In genomic region chr6:10603265-10603664, GRCh38 we compare ENCODE assay signal across 27 cellular contexts.
"Had no signal": no experiment of that assay in that cellular context is flagged by ENCODE, and none has a peak within 500 bp of the region (broad histone marks: within the 10 kb centered on the region; RNA-seq: fewer than 3 reads in every experiment).

No MANE protein-coding gene starts in this region.

- H3K36me3 ChIP-seq: ascending aorta, SJCRH30 had no signal

- H3K36me3 Mint-ChIP-seq: activated CD8-positive, alpha-beta memory T cell treated with anti-CD3 and anti-CD28 coated beads, Interleukin-2, amount 10 ng/mL, durations not matched to agents 7 days and 5 days had no signal

- H3K4me3 Mint-ChIP-seq: activated CD8-positive, alpha-beta memory T cell treated with anti-CD3 and anti-CD28 coated beads, Interleukin-2, amount 10 ng/mL, durations not matched to agents 7 days and 5 days; activated naive CD8-positive, alpha-beta T cell treated with anti-CD3 and anti-CD28 coated beads, Interleukin-2, amount 50 U/mL, for 24 hours; activated T-cell treated with anti-CD3 and anti-CD28 coated beads, Interleukin-2, amount 50 U/mL, for 24 hours; T-helper 1 cell treated with Interleukin-12 subunit alpha and Interleukin-12 subunit beta and Interleukin-4 antibody, amounts not matched to agents 30 μg/mL and 1 μg/mL, for 36 hours had no signal

- H3K4me1 Mint-ChIP-seq: activated CD8-positive, alpha-beta memory T cell treated with anti-CD3 and anti-CD28 coated beads, Interleukin-2, amount 10 ng/mL, durations not matched to agents 7 days and 5 days; activated naive CD8-positive, alpha-beta T cell treated with anti-CD3 and anti-CD28 coated beads, Interleukin-2, amount 50 U/mL, for 24 hours had no signal

- H3K27me3 Mint-ChIP-seq: activated CD8-positive, alpha-beta memory T cell treated with anti-CD3 and anti-CD28 coated beads, Interleukin-2, amount 10 ng/mL, durations not matched to agents 7 days and 5 days; activated naive CD8-positive, alpha-beta T cell treated with anti-CD3 and anti-CD28 coated beads, Interleukin-2, amount 50 U/mL, for 24 hours; activated T-cell treated with anti-CD3 and anti-CD28 coated beads, Interleukin-2, amount 50 U/mL, for 24 hours had no signal

- DNase-seq: activated CD4-positive, alpha-beta T cell treated with anti-CD3 and anti-CD28 coated beads for 48 hours; activated CD4-positive, alpha-beta T cell treated with anti-CD3 and anti-CD28 coated beads, Interleukin-2, amount 50 U/mL, for 4 hours; activated CD4-positive, CD25-positive, alpha-beta regulatory T cell treated with anti-CD3 and anti-CD28 coated beads, Interleukin-2, amount 50 U/mL, for 72 hours; activated CD8-positive, alpha-beta memory T cell treated with anti-CD3 and anti-CD28 coated beads, Interleukin-2, amount 10 ng/mL, durations not matched to agents 7 days and 5 days; activated effector memory CD4-positive, alpha-beta T cell treated with anti-CD3 and anti-CD28 coated beads, Interleukin-2, amount 50 U/mL, for 16 hours; activated naive CD4-positive, alpha-beta T cell treated with Interleukin-2 at 50 U/mL for 16 hours; activated naive CD8-positive, alpha-beta T cell treated with anti-CD3 and anti-CD28 coated beads, Interleukin-2, amount 50 U/mL, for 24 hours; activated T-cell treated with anti-CD3 and anti-CD28 coated beads, Interleukin-2, amount 50 U/mL, for 24 hours; amniotic stem cell; body of pancreas; Karpas-422; MM.1S; NCI-H1105 treated with DMSO at 0.1 percent for 48 hours; NCI-H1436 treated with DMSO at 0.1 percent for 48 hours; NCI-H187; NCI-H510A treated with DMSO at 0.1 percent for 48 hours; NCI-H69; NK-92 treated with Interleukin-12 subunit alpha and Interleukin-12 subunit beta, amount 100 ng/mL, for 24 hours; OCI-M1; RPMI8226; SJCRH30; SK-N-SH had no signal

- H3K27ac Mint-ChIP-seq: activated CD8-positive, alpha-beta memory T cell treated with anti-CD3 and anti-CD28 coated beads, Interleukin-2, amount 10 ng/mL, durations not matched to agents 7 days and 5 days; activated naive CD4-positive, alpha-beta T cell treated with anti-CD3 and anti-CD28 coated beads, Interleukin-2, amount 50 U/mL, for 72 hours; activated naive CD8-positive, alpha-beta T cell treated with anti-CD3 and anti-CD28 coated beads, Interleukin-2, amount 50 U/mL, for 24 hours; activated T-cell treated with anti-CD3 and anti-CD28 coated beads, Interleukin-2, amount 50 U/mL, for 24 hours; T-helper 1 cell treated with Interleukin-12 subunit alpha and Interleukin-12 subunit beta and Interleukin-4 antibody, amounts not matched to agents 30 μg/mL and 1 μg/mL, for 36 hours had no signal

- H3K4me3 ChIP-seq: ascending aorta, body of pancreas, K562, SJCRH30 had no signal

- H3K27me3 ChIP-seq: ascending aorta, body of pancreas, SJCRH30 had no signal

- H3K27ac ChIP-seq: ascending aorta, body of pancreas, SJCRH30 had no signal

- H3K4me1 ChIP-seq: ascending aorta, SJCRH30 had no signal

- H3K9me3 ChIP-seq: ascending aorta, body of pancreas, SJCRH30, SK-N-SH had no signal

- H3K9ac ChIP-seq: SK-N-SH had no signal

- H3K9me3 Mint-ChIP-seq: activated naive CD8-positive, alpha-beta T cell treated with anti-CD3 and anti-CD28 coated beads, Interleukin-2, amount 50 U/mL, for 24 hours; T-helper 1 cell treated with Interleukin-12 subunit alpha and Interleukin-12 subunit beta and Interleukin-4 antibody, amounts not matched to agents 30 μg/mL and 1 μg/mL, for 36 hours had no signal

- ATAC-seq: activated CD8-positive, alpha-beta memory T cell treated with anti-CD3 and anti-CD28 coated beads, Interleukin-2, amount 10 ng/mL, durations not matched to agents 7 days and 5 days; activated naive CD4-positive, alpha-beta T cell treated with anti-CD3 and anti-CD28 coated beads, Interleukin-2, amount 50 U/mL, for 72 hours; activated naive CD8-positive, alpha-beta T cell treated with anti-CD3 and anti-CD28 coated beads, Interleukin-2, amount 50 U/mL, for 24 hours; body of pancreas; K562; Panc1 had no signal
